Comparison of ENCODE assay signal across 15 cellular contexts in the genomic region with DNA sequence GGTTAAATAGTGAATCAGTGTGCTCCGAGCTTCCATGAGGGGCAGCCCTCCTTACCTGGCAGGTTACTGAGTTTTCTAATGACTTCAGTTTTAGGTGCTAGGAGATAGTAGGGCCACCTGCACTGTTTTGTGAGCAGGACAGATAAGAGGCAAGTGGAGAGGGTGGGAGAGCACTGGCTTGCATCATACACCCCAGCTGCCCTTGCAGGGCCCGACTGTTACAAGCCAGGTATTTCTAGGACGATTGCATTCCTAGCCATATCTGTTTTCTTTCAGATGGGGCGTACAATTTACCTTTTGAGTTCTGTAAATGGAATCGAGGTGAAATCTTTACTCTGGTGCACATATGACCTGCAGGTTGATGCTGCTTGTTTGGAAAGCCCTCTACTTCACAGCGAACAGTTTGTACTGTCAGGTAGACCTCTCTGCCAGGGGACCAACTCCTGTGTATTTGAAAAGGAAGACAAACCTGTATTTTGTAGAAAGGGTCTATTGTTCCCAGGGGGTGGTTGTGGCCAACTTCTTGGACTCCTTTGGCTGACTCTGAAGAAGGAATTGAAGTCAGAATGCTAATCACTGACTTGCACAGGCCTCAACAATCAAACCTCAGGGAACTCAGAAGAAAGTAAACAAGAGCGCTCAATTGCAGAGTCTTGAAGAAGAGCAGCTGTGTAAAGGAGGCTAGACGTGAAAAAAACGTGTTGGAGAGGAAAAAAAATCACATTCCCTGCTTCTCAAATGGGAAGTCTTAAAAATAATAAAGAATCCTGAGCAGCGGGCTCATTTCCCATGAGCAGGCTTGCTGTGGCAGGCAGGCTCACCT. TPM values are rescaled to one million over a fixed set of nuclear protein-coding genes. Genes with fewer than 3 reads are reported as not detected.
DNase-seq lines count a peak whose midpoint lies in the region; ATAC-seq and TF ChIP-seq lines count a peak whose summit lies in the region.
"Had no signal": no experiment of that assay in that cellular context is flagged by ENCODE, and none has a peak within 500 bp of the region (broad histone marks: within the 10 kb centered on the region; RNA-seq: fewer than 3 reads in every experiment).

No MANE protein-coding gene starts in this region.

- no peaks in the 10 kb centered on the region for H3K27me3 ChIP-seq in heart left ventricle
- H3K27me3 ChIP-seq in muscle layer of duodenum (ENCODE audit: low read depth, low read length) = no peaks in the 10 kb centered on the region

- intact Hi-C loops in heart left ventricle (cut with DNase I) (loop anchor here in 5 of 10 donors (5.0 to 10.0 kb wide), 4 partner anchors 44 to 54 kb away; no protein-coding TSS in a partner anchor), cardiac septum (cut with DNase I) (loop anchor here (5.0 kb wide), 1 partner anchor 54 kb away; no protein-coding TSS in a partner anchor)

- no peak for TF ChIP-seq POLR2A in heart left ventricle (IDR thresholded peaks at IDR 0.05)

- no peaks in the 10 kb centered on the region for H3K9me3 Mint-ChIP-seq in endothelial cell (ENCODE audit: unreplicated experiment)

- TF ChIP-seq CTCF in heart left ventricle (IDR thresholded peaks at IDR 0.05) (no peak), endothelial cell (IDR thresholded peaks at IDR 0.05; ENCODE audit: unreplicated experiment) (no peak)

- DNase-seq in heart left ventricle (no peak), cardiac septum (ENCODE audit: low spot score) (no peak), endothelial cell (ENCODE audit: low spot score) (no peak), DMS 273 treated with DMSO at 0.1 percent for 48 hours (lab: John Stamatoyannopoulos, UW) (no peak), cortex of kidney (lab: John Stamatoyannopoulos, UW) (no peak)
- DNase-seq in activated CD4-positive, alpha-beta T cell treated with anti-CD3 and anti-CD28 coated beads, Interleukin-2, amount 50 U/mL, for 1 hour = no peak
- DNase-seq: activated CD8-positive, alpha-beta memory T cell treated with anti-CD3 and anti-CD28 coated beads for 24 hours; EL; NCI-H1694; OCI-M1; stimulated activated naive CD4-positive, alpha-beta T cell treated with Interleukin-2 at 50 U/mL for 16 hours; T-helper 2 cell had no signal

- WGBS in heart left ventricle, 4 donors = 60 to 61% (median 60%) methylated on average over 10 of the region's 10 CpGs

- H3K4me1 Mint-ChIP-seq in endothelial cell (ENCODE audit: unreplicated experiment) = peaks cover 64% of the 10 kb centered on the region

- no peak overlapping the region for H3K4me3 Mint-ChIP-seq in endothelial cell (ENCODE audit: unreplicated experiment)
- H3K4me3 Mint-ChIP-seq: activated naive CD8-positive, alpha-beta T cell had no signal

- peaks cover 0 to 84% (median 44%) of the 10 kb centered on the region in 12 donors for H3K4me1 ChIP-seq in heart left ventricle
- H3K4me1 ChIP-seq in muscle layer of duodenum (ENCODE audit: control insufficient read depth in 1 of 2, insufficient read depth in 2 of 2, low read length in 2 of 2) = peaks cover 28 to 45% of the 10 kb centered on the region in 2 donors

- peak overlapping the region in 9 of 12 donors; percentile 6 to 79 (median 53) for H3K27ac ChIP-seq in heart left ventricle
- peak overlapping the region; percentile 80 for H3K27ac ChIP-seq in muscle layer of duodenum (ENCODE audit: low read length)

- ATAC-seq in heart left ventricle = peak in 3 of 4 donors; percentile 28 to 46 (median 45)
- no peak for ATAC-seq in HG03196 (IDR thresholded peaks at IDR 0.05; ENCODE audit: unreplicated experiment)

- H3K4me3 ChIP-seq in heart left ventricle (peak overlapping the region in 1 of 12 donors; percentile 2), muscle layer of duodenum (ENCODE audit: low read depth in 1 of 2, low read length in 2 of 2) (no peak overlapping the region)

- H3K36me3 Mint-ChIP-seq in endothelial cell (ENCODE audit: low read depth, unreplicated experiment) = peaks cover 29% of the 10 kb centered on the region

- H3K36me3 ChIP-seq in heart left ventricle = peaks cover 0 to 15% (median 0%) of the 10 kb centered on the region in 9 donors
- no peaks in the 10 kb centered on the region for H3K36me3 ChIP-seq in muscle layer of duodenum (ENCODE audit: control insufficient read depth in 1 of 2, insufficient read depth in 2 of 2, low read length in 2 of 2)

- peak overlapping the region; percentile 25 for H3K27ac Mint-ChIP-seq in endothelial cell (ENCODE audit: unreplicated experiment)
- H3K27ac Mint-ChIP-seq: activated naive CD8-positive, alpha-beta T cell had no signal

- peaks cover 3% of the 10 kb centered on the region for H3K27me3 Mint-ChIP-seq in endothelial cell (ENCODE audit: unreplicated experiment)
- H3K27me3 Mint-ChIP-seq: activated naive CD8-positive, alpha-beta T cell had no signal

- H3K9me3 ChIP-seq in heart left ventricle (no peaks in the 10 kb centered on the region), muscle layer of duodenum (ENCODE audit: control insufficient read depth in 1 of 2, low read length in 2 of 2) (no peaks in the 10 kb centered on the region)

RNA-seq across cellular contexts. Expression of a gene that starts 57.2 kb away (rescaled TPM):
- 10 to 100 TPM in 8 of 9 donors, 1 to 10 TPM in 1; 7.1 to 37.3 (median 14.4) TPM for total RNA-seq in heart left ventricle
- 1 to 10 TPM; 3.9 to 4.3 TPM for polyA plus RNA-seq in heart left ventricle
- 18.4 TPM for total RNA-seq in cardiac septum
- total RNA-seq in endothelial cell (ENCODE audit: unreplicated experiment) = 98.7 TPM
